In genomic region chr14:75654127-75654732, GRCh38 we compare ENCODE assay signal across 1 cellular context.
TF ChIP-seq lines count a peak whose summit lies in the region.

No MANE protein-coding gene starts in this region.

TF ChIP-seq in WTC11, 78 proteins besides CTCF, POLR2A, EP300 and RAD21 (continued from another document):
- TF ChIP-seq ERG (CRISPR knock-in tag; IDR thresholded peaks at IDR 0.05) (no peak), FOXP1 (CRISPR knock-in tag; IDR thresholded peaks at IDR 0.05; ENCODE audit: borderline replicate concordance) (no peak), HMGA2 (CRISPR knock-in tag; IDR thresholded peaks at IDR 0.05) (no peak), PREB (CRISPR knock-in tag; IDR thresholded peaks at IDR 0.05; ENCODE audit: borderline replicate concordance) (no peak), CREB1 (CRISPR knock-in tag; IDR thresholded peaks at IDR 0.05) (no peak), USF1 (CRISPR knock-in tag; IDR thresholded peaks at IDR 0.05) (no peak), JAZF1 (CRISPR knock-in tag; IDR thresholded peaks at IDR 0.05) (no peak), ZNF425 (CRISPR knock-in tag; conservative IDR thresholded peaks at IDR 0.05) (no peak), TCF7 (CRISPR knock-in tag; IDR thresholded peaks at IDR 0.05; ENCODE audit: low read depth) (no peak), FOXP4 (CRISPR knock-in tag; IDR thresholded peaks at IDR 0.05) (no peak)
TF ChIP-seq in WTC11: peak in this region for 0.
